In genomic region chr20:58209652-58210397, GRCh38 we compare ENCODE assay signal across 8 cellular contexts. TPM values are rescaled to one million over a fixed set of nuclear protein-coding genes. Genes with fewer than 3 reads are reported as not detected.
DNase-seq lines count a peak whose midpoint lies in the region; ATAC-seq and TF ChIP-seq lines count a peak whose summit lies in the region.

No MANE protein-coding gene starts in this region.

- no peaks in the 10 kb centered on the region for H3K9me3 ChIP-seq in cardiac muscle cell (ENCODE audit: low read depth)

- DNase-seq in COLO829 (ENCODE audit: low spot score) = peak; percentile 90
- peak; percentile 41 to 56 for DNase-seq in Kasumi-1 (lab: John Stamatoyannopoulos, UW)
- peak; percentile 52 for DNase-seq in SW480 (ENCODE audit: low spot score)
- peak; percentile 79 to 89 for DNase-seq in cardiac muscle cell (ENCODE audit: low read depth in 1 of 2, low spot score in 1 of 2)
- peak; percentile 63 for DNase-seq in putamen (ENCODE audit: low spot score)

- ATAC-seq in GM21390 (IDR thresholded peaks at IDR 0.05; ENCODE audit: unreplicated experiment) = peak; percentile 66
- no peak for ATAC-seq in HG03045 (IDR thresholded peaks at IDR 0.05; ENCODE audit: unreplicated experiment)

- H3K27ac ChIP-seq in cardiac muscle cell = no peak overlapping the region

- no peak overlapping the region for H3K4me3 Mint-ChIP-seq in activated naive CD8-positive, alpha-beta T cell

- H3K36me3 Mint-ChIP-seq in activated naive CD8-positive, alpha-beta T cell = no peaks in the 10 kb centered on the region

- H3K9me3 Mint-ChIP-seq in activated naive CD8-positive, alpha-beta T cell (ENCODE audit: low read depth) = no peaks in the 10 kb centered on the region

- peaks cover 4% of the 10 kb centered on the region for H3K27me3 Mint-ChIP-seq in activated naive CD8-positive, alpha-beta T cell

- H3K36me3 ChIP-seq in cardiac muscle cell = no peaks in the 10 kb centered on the region

- H3K4me3 ChIP-seq in cardiac muscle cell = no peak overlapping the region

- no peaks in the 10 kb centered on the region for H3K4me1 Mint-ChIP-seq in activated naive CD8-positive, alpha-beta T cell (ENCODE audit: low read depth)

- no peaks in the 10 kb centered on the region for H3K4me1 ChIP-seq in cardiac muscle cell (ENCODE audit: low read depth)

- peak overlapping the region; percentile 11 for H3K27ac Mint-ChIP-seq in activated naive CD8-positive, alpha-beta T cell

- H3K27me3 ChIP-seq in cardiac muscle cell = no peaks in the 10 kb centered on the region

- peak; percentile 100 for TF ChIP-seq CTCF in cardiac muscle cell (IDR thresholded peaks at IDR 0.05; ENCODE audit: low read depth, low read length)

RNA-seq across cellular contexts. Expression of gene ANKRD60, which starts 18.6 kb away (rescaled TPM):
- total RNA-seq in cardiac muscle cell = not detected in 2 replicates
- not detected in 2 replicates for polyA plus RNA-seq in cardiac muscle cell
